28 cellular contexts compared by ENCODE assay signal in the genomic region with DNA sequence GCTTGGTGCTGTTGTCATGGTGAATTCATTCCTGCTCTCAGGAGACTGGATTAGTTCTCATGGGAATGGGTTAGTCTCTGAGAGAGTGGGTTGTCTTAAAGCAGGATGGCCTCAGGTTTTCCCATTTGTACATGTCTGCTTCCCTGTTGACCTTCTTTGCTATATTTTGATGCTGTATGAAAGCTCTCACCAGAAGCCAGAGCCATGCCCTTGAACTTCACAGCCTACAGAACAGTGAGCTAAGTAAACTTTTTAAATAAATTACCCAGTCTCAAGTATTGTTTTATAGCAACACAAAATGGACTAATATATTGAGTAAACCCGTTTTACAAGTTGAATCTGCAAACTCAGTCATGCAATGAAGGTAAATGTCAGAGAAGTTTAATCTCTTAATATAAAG.
"Had no signal": no experiment of that assay in that cellular context is flagged by ENCODE, and none has a peak within 500 bp of the region (broad histone marks: within the 10 kb centered on the region; RNA-seq: fewer than 3 reads in every experiment).

No MANE protein-coding gene starts in this region.

- H3K4me3 Mint-ChIP-seq: dendritic cell treated with granulocyte-macrophage colony-stimulating factor and Interleukin-4, amounts not matched to agents 40 ng/mL and 50 ng/mL, for 4 days; effector memory CD8-positive, alpha-beta T cell had no signal

- H3K27me3 Mint-ChIP-seq: dendritic cell treated with granulocyte-macrophage colony-stimulating factor and Interleukin-4, amounts not matched to agents 40 ng/mL and 50 ng/mL, for 4 days; effector memory CD8-positive, alpha-beta T cell had no signal

- H3K27me3 ChIP-seq: colonic mucosa, dorsolateral prefrontal cortex, esophagus muscularis mucosa, esophagus squamous epithelium, foreskin keratinocyte, gastrocnemius medialis, gastroesophageal sphincter, heart left ventricle, heart right ventricle had no signal

- H3K9me3 ChIP-seq: colonic mucosa had no signal

- DNase-seq: colonic mucosa; cortex of kidney; dermis blood vessel endothelial cell; dorsolateral prefrontal cortex; effector CD4-positive, alpha-beta T cell; effector CD8-positive, alpha-beta T cell; effector memory CD4-positive, alpha-beta T cell; effector memory CD8-positive, alpha-beta T cell; erythroblast; esophagus squamous epithelium; foreskin fibroblast; foreskin keratinocyte; foreskin melanocyte; gastrocnemius medialis; glutamatergic neuron; head of caudate nucleus; heart left ventricle; heart right ventricle had no signal

- H3K36me3 ChIP-seq: colonic mucosa, gastrocnemius medialis, heart left ventricle had no signal

- H3K4me3 ChIP-seq: colonic mucosa, coronary artery, dorsolateral prefrontal cortex, esophagus muscularis mucosa, esophagus squamous epithelium, gastrocnemius medialis, gastroesophageal sphincter, heart left ventricle, heart right ventricle had no signal

- H3K4me1 ChIP-seq: colonic mucosa, esophagus muscularis mucosa, esophagus squamous epithelium, foreskin keratinocyte, gastrocnemius medialis, gastroesophageal sphincter, heart left ventricle, heart right ventricle had no signal

- FAIRE-seq: colon, endometrium, endothelial cell of umbilical vein, frontal cortex had no signal

- H3K27ac ChIP-seq: colonic mucosa, coronary artery, dorsolateral prefrontal cortex, epithelial cell of prostate, esophagus muscularis mucosa, esophagus squamous epithelium, foreskin keratinocyte, gastrocnemius medialis, gastroesophageal sphincter, heart left ventricle, heart right ventricle had no signal

- ATAC-seq: effector memory CD8-positive, alpha-beta T cell; esophagus mucosa; foreskin keratinocyte; gastrocnemius medialis; gastroesophageal sphincter; heart left ventricle; heart right ventricle had no signal

- H3K27ac Mint-ChIP-seq: dendritic cell treated with granulocyte-macrophage colony-stimulating factor and Interleukin-4, amounts not matched to agents 40 ng/mL and 50 ng/mL, for 4 days; effector memory CD8-positive, alpha-beta T cell had no signal
